ENCODE assay signal across 24 cellular contexts in the genomic region with DNA sequence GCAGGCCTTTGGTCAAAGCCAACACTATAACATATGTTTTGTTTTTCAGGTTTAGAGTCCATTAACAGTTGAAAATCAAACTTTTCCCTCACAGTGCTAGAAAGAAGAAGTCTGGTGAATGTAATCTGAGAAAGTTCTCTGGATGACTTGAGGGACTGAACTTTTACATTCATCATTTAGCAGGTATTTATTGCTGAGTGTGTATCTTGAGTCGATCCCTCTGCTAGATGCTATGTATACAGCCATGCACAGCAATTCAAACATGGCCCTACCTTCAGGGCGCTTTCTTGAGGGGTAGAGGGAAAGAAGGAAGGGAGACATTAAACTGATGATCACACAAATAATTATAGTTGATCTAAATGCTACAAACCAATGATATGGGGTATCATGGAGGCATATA.
"Had no signal": no experiment of that assay in that cellular context is flagged by ENCODE, and none has a peak within 500 bp of the region (broad histone marks: within the 10 kb centered on the region; RNA-seq: fewer than 3 reads in every experiment).

No MANE protein-coding gene starts in this region.

- H3K27ac ChIP-seq: coronary artery, ovary, psoas muscle, thoracic aorta, tibial nerve had no signal

- H3K36me3 ChIP-seq: ovary, sigmoid colon, stomach, thoracic aorta, tibial nerve, upper lobe of left lung had no signal

- H3K4me3 Mint-ChIP-seq: effector memory CD8-positive, alpha-beta T cell; immature natural killer cell; memory B cell; natural killer cell; stimulated activated effector memory CD8-positive, alpha-beta T cell treated with anti-CD3 and anti-CD28 coated beads, Interleukin-12 subunit alpha, Interleukin-12 subunit beta, amount 100 ng/mL, for 72 hours had no signal

- H3K9me3 Mint-ChIP-seq: memory B cell; natural killer cell; stimulated activated effector memory CD8-positive, alpha-beta T cell treated with anti-CD3 and anti-CD28 coated beads, Interleukin-12 subunit alpha, Interleukin-12 subunit beta, amount 100 ng/mL, for 72 hours had no signal

- H3K9me3 ChIP-seq: ovary, psoas muscle, sigmoid colon, stomach, thoracic aorta, tibial nerve, upper lobe of left lung had no signal

- H3K36me3 Mint-ChIP-seq: memory B cell; natural killer cell; stimulated activated effector memory CD8-positive, alpha-beta T cell treated with anti-CD3 and anti-CD28 coated beads, Interleukin-12 subunit alpha, Interleukin-12 subunit beta, amount 100 ng/mL, for 72 hours had no signal

- H3K27me3 Mint-ChIP-seq: memory B cell had no signal

- ATAC-seq: effector memory CD8-positive, alpha-beta T cell; natural killer cell; psoas muscle; right cardiac atrium; stimulated activated effector memory CD8-positive, alpha-beta T cell treated with anti-CD3 and anti-CD28 coated beads, Interleukin-12 subunit alpha, Interleukin-12 subunit beta, amount 100 ng/mL, for 72 hours had no signal

- H3K4me1 Mint-ChIP-seq: immature natural killer cell; natural killer cell; stimulated activated effector memory CD8-positive, alpha-beta T cell treated with anti-CD3 and anti-CD28 coated beads, Interleukin-12 subunit alpha, Interleukin-12 subunit beta, amount 100 ng/mL, for 72 hours had no signal

- H3K4me3 ChIP-seq: coronary artery, lung, ovary, psoas muscle, sigmoid colon, stomach, thoracic aorta, tibial nerve, upper lobe of left lung had no signal

- H3K4me1 ChIP-seq: psoas muscle had no signal

- DNase-seq: effector memory CD8-positive, alpha-beta T cell; hypothalamus; immature natural killer cell; islet precursor cell; natural killer cell; occipital lobe; ovary; posterior cingulate gyrus; psoas muscle; right cardiac atrium; sigmoid colon; stimulated activated CD4-positive, alpha-beta T cell treated with anti-CD3 and anti-CD28 coated beads, Interleukin-2, amount 100 ng/mL, for 24 hours; stimulated activated CD4-positive, alpha-beta T cell treated with anti-CD3 and anti-CD28 coated beads, Interleukin-4, amount 100 ng/mL, for 24 hours; stimulated activated naive CD4-positive, alpha-beta T cell treated with Interleukin-2 at 50 U/mL for 16 hours; stomach had no signal

- H3K27me3 ChIP-seq: ovary, sigmoid colon, stomach, tibial nerve, upper lobe of left lung had no signal

- H3K27ac Mint-ChIP-seq: memory B cell; natural killer cell; stimulated activated effector memory CD8-positive, alpha-beta T cell treated with anti-CD3 and anti-CD28 coated beads, Interleukin-12 subunit alpha, Interleukin-12 subunit beta, amount 100 ng/mL, for 72 hours had no signal

- FAIRE-seq: frontal cortex, urothelium cell line had no signal
